17 cellular contexts compared by ENCODE assay signal in genomic region chr1:99580451-99580850, GRCh38.
DNase-seq lines count a peak whose midpoint lies in the region; ATAC-seq and TF ChIP-seq lines count a peak whose summit lies in the region.
"Had no signal": no experiment of that assay in that cellular context is flagged by ENCODE, and none has a peak within 500 bp of the region (broad histone marks: within the 10 kb centered on the region; RNA-seq: fewer than 3 reads in every experiment).

No MANE protein-coding gene starts in this region.

- ATAC-seq in GM19351 (IDR thresholded peaks at IDR 0.05; ENCODE audit: unreplicated experiment): no peak
- ATAC-seq in HG03095 (IDR thresholded peaks at IDR 0.05; ENCODE audit: unreplicated experiment): no peak

- DNase-seq in GM23248: peak; percentile 62
- DNase-seq in amniotic epithelial cell (ENCODE audit: low read depth): peak; percentile 65
- peak; percentile 85 for DNase-seq in fibroblast of the aortic adventitia (ENCODE audit: low read depth)
- DNase-seq in osteoblast (ENCODE audit: insufficient read length, low spot score, missing footprints): no peak
- DNase-seq in GM13976 (ENCODE audit: low spot score): no peak
- no peak for DNase-seq in stimulated activated CD4-positive, alpha-beta T cell treated with anti-CD3 and anti-CD28 coated beads, Interleukin-4, amount 100 ng/mL, for 4 hours
- DNase-seq: activated CD8-positive, alpha-beta memory T cell treated with anti-CD3 and anti-CD28 coated beads for 24 hours; activated gamma-delta T cell treated with Interleukin-2 at 50 U/mL for 16 hours; EL; GOT3; NCI-H510A treated with DMSO at 0.1 percent for 48 hours; right lobe of liver had no signal

- H3K27me3 ChIP-seq in GM23248 (replicated peaks; ENCODE audit: insufficient read depth): no peaks in the 10 kb centered on the region
- no peaks in the 10 kb centered on the region for H3K27me3 ChIP-seq in osteoblast (ENCODE audit: insufficient read depth, low read length)
- H3K27me3 ChIP-seq: BLaER1, breast epithelium, right lobe of liver had no signal

- TF ChIP-seq CTCF in fibroblast of the aortic adventitia (IDR thresholded peaks at IDR 0.05; ENCODE audit: insufficient read depth, low read length) (no peak), osteoblast (IDR thresholded peaks at IDR 0.05; ENCODE audit: extremely low read depth, low read depth, low read length) (no peak), GM13976 (IDR thresholded peaks at IDR 0.05; ENCODE audit: borderline replicate concordance, control extremely low read depth, extremely low read depth, insufficient read depth, missing control alignments) (no peak)

- H3K4me3 ChIP-seq in GM23248 (no peak overlapping the region), fibroblast of the aortic adventitia (ENCODE audit: low read depth, low read length) (no peak overlapping the region), osteoblast (ENCODE audit: insufficient read depth, low read length) (no peak overlapping the region)
- H3K4me3 ChIP-seq: BLaER1, breast epithelium, right lobe of liver had no signal

- H3K9me3 ChIP-seq in GM23248 (ENCODE audit: low read depth) (no peaks in the 10 kb centered on the region), osteoblast (ENCODE audit: low read depth, low read length) (no peaks in the 10 kb centered on the region)
- H3K9me3 ChIP-seq: BLaER1, breast epithelium, right lobe of liver had no signal

- in situ Hi-C loops in GM23248 (cut with MboI) (no loop called here), GM13976 (cut with MboI; ENCODE audit: low sequenced_read_pairs, unreplicated experiment) (no loop called here)

- H3K27ac ChIP-seq in GM23248 (peak overlapping the region; percentile 14; the same call in 1 of the 2 replicates), osteoblast (ENCODE audit: low read depth, low read length) (no peak overlapping the region)
- H3K27ac ChIP-seq: BLaER1, HL-60 had no signal

- no peak overlapping the region for H3K9ac ChIP-seq in GM23248
- H3K9ac ChIP-seq: BLaER1 had no signal

- H4K20me1 ChIP-seq in GM23248 (ENCODE audit: insufficient read depth) (no peaks in the 10 kb centered on the region), osteoblast (ENCODE audit: insufficient read depth, low read length) (no peaks in the 10 kb centered on the region)
- H4K20me1 ChIP-seq: BLaER1 had no signal

- WGBS in GM23248 (ENCODE audit: low coverage in 1 of 2, low lambda C conversion rate in 2 of 2, missing lambda C conversion rate in 2 of 2), 2 experiments: 41 to 43% methylated on average over 6 of the region's 6 CpGs

- H3F3A ChIP-seq in GM23248 (ENCODE audit: insufficient read depth): no peaks in the 10 kb centered on the region

- H3K79me2 ChIP-seq in GM23248 (ENCODE audit: insufficient read depth): no peaks in the 10 kb centered on the region
- no peaks in the 10 kb centered on the region for H3K79me2 ChIP-seq in osteoblast (ENCODE audit: insufficient read depth, low read length)

- no peaks in the 10 kb centered on the region for H3K36me3 ChIP-seq in GM23248 (ENCODE audit: low read depth)
- no peaks in the 10 kb centered on the region for H3K36me3 ChIP-seq in osteoblast (ENCODE audit: insufficient read depth, low read length)
- H3K36me3 ChIP-seq: BLaER1, breast epithelium, right lobe of liver had no signal

- H3K9me2 ChIP-seq in GM23248 (ENCODE audit: insufficient read depth): no peaks in the 10 kb centered on the region

- H2AFZ ChIP-seq in GM23248: peak overlapping the region; percentile 20; the same call in 1 of the 2 replicates
- peak overlapping the region; percentile 33 for H2AFZ ChIP-seq in osteoblast (ENCODE audit: low read length)

- H3K4me2 ChIP-seq in GM23248 (ENCODE audit: unreplicated experiment) (no peak overlapping the region), osteoblast (ENCODE audit: insufficient read depth, low read length) (no peak overlapping the region)
- H3K4me2 ChIP-seq: BLaER1 had no signal

- H3K4me1 ChIP-seq in GM23248 (ENCODE audit: insufficient read depth): 0 out of 2 replicates have a peak, but pooled peaks cover 6% of the 10 kb centered on the region
- peaks cover 11% of the 10 kb centered on the region for H3K4me1 ChIP-seq in osteoblast (ENCODE audit: insufficient read depth, low read length)
- H3K4me1 ChIP-seq: BLaER1, breast epithelium had no signal

Comparison
In these comparisons a context has a peak if more than half of its experiments do, and no peak if none do; other contexts are left out.
1. DNase-seq: peak in GM23248 (single experiment), amniotic epithelial cell (single experiment) and fibroblast of the aortic adventitia (single experiment); none in osteoblast (single experiment), GM13976 (single experiment) and stimulated activated CD4-positive, alpha-beta T cell treated with anti-CD3 and anti-CD28 coated beads, Interleukin-4, amount 100 ng/mL, for 4 hours (0 of 2).